Comparison of ENCODE assay signal across 8 cellular contexts in the genomic region with DNA sequence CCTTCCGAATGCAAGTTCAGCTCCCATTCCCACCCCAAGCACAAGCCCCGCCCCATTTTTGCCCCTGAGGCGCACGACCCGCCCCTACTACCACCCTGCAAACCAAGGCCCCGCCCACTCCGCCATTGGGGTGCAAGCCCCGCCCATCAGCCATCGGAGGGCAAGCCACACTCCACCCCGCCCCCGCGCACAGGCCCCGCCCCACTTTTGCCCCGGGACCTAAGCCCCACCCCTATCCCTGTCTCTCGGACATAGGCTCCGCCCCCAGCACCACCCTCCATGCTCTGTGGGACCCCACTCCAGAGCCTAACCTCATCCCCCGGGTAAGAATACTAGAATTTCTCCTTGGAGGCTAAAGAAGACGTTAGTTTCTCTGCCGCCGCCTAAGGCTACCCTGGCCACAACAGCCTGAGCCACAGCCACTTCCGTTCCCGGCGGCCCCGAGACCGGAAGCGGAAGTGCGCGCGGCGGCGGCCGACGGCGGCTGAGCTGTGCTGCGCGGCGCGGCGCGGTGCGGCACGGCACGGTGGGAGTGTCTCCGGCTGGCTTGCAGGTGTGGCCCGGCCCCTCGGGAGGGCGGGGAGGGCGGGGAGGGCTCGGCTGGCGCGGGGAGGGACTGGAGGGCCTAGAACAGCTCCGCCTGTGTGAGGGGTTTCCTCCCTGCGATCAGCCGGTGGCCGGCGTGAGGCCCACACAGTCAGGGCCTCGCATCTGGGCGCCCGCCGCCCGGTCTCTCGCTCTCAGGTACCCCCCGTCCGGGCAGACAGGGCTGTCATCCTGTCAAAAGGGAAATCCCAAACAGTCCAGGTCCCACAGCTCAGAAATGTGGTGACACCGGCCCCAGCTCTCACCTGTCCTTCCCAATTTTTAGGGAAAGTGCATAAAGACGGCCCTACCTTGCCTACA.
DNase-seq lines count a peak whose midpoint lies in the region; ATAC-seq and TF ChIP-seq lines count a peak whose summit lies in the region.

Gene ZNF333 (plus strand): TSS at position 451 of the 906 bp plus-strand sequence. CDS start 3,444 bp downstream, outside the sequence.

- H3K4me3 Mint-ChIP-seq in central memory CD8-positive, alpha-beta T cell = peak within 1 kb of the TSS; percentile 92

- no peaks in the 10 kb centered on the region for H3K9me3 Mint-ChIP-seq in central memory CD8-positive, alpha-beta T cell

- peak within 1 kb of the TSS; percentile 97 for H3K4me3 ChIP-seq in AG09309 (ENCODE audit: control insufficient read depth, low read depth, low read length)

- H3K27ac Mint-ChIP-seq in central memory CD8-positive, alpha-beta T cell (ENCODE audit: low read depth) = peak within 1 kb of the TSS; percentile 98

- H3K36me3 Mint-ChIP-seq in central memory CD8-positive, alpha-beta T cell (ENCODE audit: insufficient read depth) = peaks cover 7% of the 10 kb centered on the region

- DNase-seq in AG09309 (ENCODE audit: low read depth) = peak; percentile 21
- peak; percentile 86 for DNase-seq in NCI-H345 (lab: John Stamatoyannopoulos, UW)
- DNase-seq in activated CD4-positive, CD25-positive, alpha-beta regulatory T cell treated with anti-CD3 and anti-CD28 coated beads, Interleukin-2, amount 50 U/mL, for 16 hours (ENCODE audit: low read depth, low spot score) = peak; percentile 89
- DNase-seq in central memory CD8-positive, alpha-beta T cell (ENCODE audit: low spot score in 2 of 2) = peak; percentile 92 to 94
- peak; percentile 97 for DNase-seq in islet precursor cell
- DNase-seq in stimulated activated CD4-positive, alpha-beta T cell treated with anti-CD3 and anti-CD28 coated beads, Interleukin-12 subunit alpha, Interleukin-12 subunit beta, amount 100 ng/mL, for 4 hours = peak; percentile 100

- ATAC-seq in GM19023 (IDR thresholded peaks at IDR 0.05; ENCODE audit: unreplicated experiment) (peak; percentile 92), HG03196 (IDR thresholded peaks at IDR 0.05; ENCODE audit: unreplicated experiment) (peak; percentile 91)
- peak; percentile 96 for ATAC-seq in central memory CD8-positive, alpha-beta T cell (replicated peaks; ENCODE audit: extremely low read depth, poor library complexity, severe bottlenecking)

- peaks cover 6% of the 10 kb centered on the region for H3K4me1 Mint-ChIP-seq in central memory CD8-positive, alpha-beta T cell

- no peak for TF ChIP-seq CTCF in AG09309 (IDR thresholded peaks at IDR 0.05; ENCODE audit: control insufficient read depth, insufficient read depth, low read depth, low read length, missing control alignments)

- no peaks in the 10 kb centered on the region for H3K27me3 Mint-ChIP-seq in central memory CD8-positive, alpha-beta T cell

Comparison
In these comparisons a context has a peak if more than half of its experiments do, and no peak if none do; other contexts are left out.
1. Peak in every context shown above with its lines: DNase-seq, ATAC-seq and H3K4me3 ChIP-seq.
2. DNase-seq: peak in every context shown above with its lines; median percentile 100 in stimulated activated CD4-positive, alpha-beta T cell treated with anti-CD3 and anti-CD28 coated beads, Interleukin-12 subunit alpha, Interleukin-12 subunit beta, amount 100 ng/mL, for 4 hours; 97 in islet precursor cell; 93 in central memory CD8-positive, alpha-beta T cell; 89 in activated CD4-positive, CD25-positive, alpha-beta regulatory T cell treated with anti-CD3 and anti-CD28 coated beads, Interleukin-2, amount 50 U/mL, for 16 hours; 86 in NCI-H345; 21 in AG09309.